In genomic region chr22:50343541-50343935, GRCh38 we compare ENCODE assay signal across 8 cellular contexts. TPM values are rescaled to one million over a fixed set of nuclear protein-coding genes. Genes with fewer than 3 reads are reported as not detected.
DNase-seq lines count a peak whose midpoint lies in the region; ATAC-seq, FAIRE-seq and TF ChIP-seq lines count a peak whose summit lies in the region.

No MANE protein-coding gene starts in this region.

- H3K36me3 ChIP-seq in HUES6 (ENCODE audit: control insufficient read depth, insufficient read depth, low read length) (peaks cover 4% of the 10 kb centered on the region; the same call in 1 of the 2 replicates), mucosa of stomach (ENCODE audit: control insufficient read depth, insufficient read depth, low read length) (no peaks in the 10 kb centered on the region)

- TF ChIP-seq POLR2A in A549 (IDR thresholded peaks at IDR 0.05; ENCODE audit: low read length) = no peak

- H3K4me3 ChIP-seq in A549 = peak overlapping the region; percentile 88
- H3K4me3 ChIP-seq in HUES6 (ENCODE audit: low read depth, low read length) = peak overlapping the region; percentile 82
- H3K4me3 ChIP-seq in mucosa of stomach (ENCODE audit: low read length) = peak overlapping the region; percentile 80

- H3K4me2 ChIP-seq in A549 = peak overlapping the region; percentile 88

- H3K27me3 ChIP-seq in HUES6 (ENCODE audit: control insufficient read depth, insufficient read depth, low read length) = no peaks in the 10 kb centered on the region
- H3K27me3 ChIP-seq in mucosa of stomach (ENCODE audit: control insufficient read depth, insufficient read depth, low read length) = no peaks in the 10 kb centered on the region

- H3K27ac ChIP-seq in A549 = peak overlapping the region; percentile 74 to 100
- 0 out of 2 replicates have a peak overlapping the region, but pooled peaks have one; percentile 29 for H3K27ac ChIP-seq in HUES6 (ENCODE audit: low read depth, low read length)

- H3K9ac ChIP-seq in HUES6 (ENCODE audit: low read length) = peak overlapping the region; percentile 76
- H3K9ac ChIP-seq in mucosa of stomach (ENCODE audit: low read length) = peak overlapping the region; percentile 87

- H3K4me3 Mint-ChIP-seq in central memory CD8-positive, alpha-beta T cell = no peak overlapping the region

- H3K27me3 Mint-ChIP-seq in central memory CD8-positive, alpha-beta T cell = no peaks in the 10 kb centered on the region

- H3K36me3 Mint-ChIP-seq in central memory CD8-positive, alpha-beta T cell (ENCODE audit: insufficient read depth) = peaks cover 1% of the 10 kb centered on the region

- POLR2A ChIA-PET in A549 (lab: Yijun Ruan, JAX) = no interaction called here

- TF ChIP-seq EP300 in A549 (IDR thresholded peaks at IDR 0.05) = no peak

- TF ChIP-seq CTCF in A549 (IDR thresholded peaks at IDR 0.05) = no peak

- no peaks in the 10 kb centered on the region for H3K4me1 Mint-ChIP-seq in central memory CD8-positive, alpha-beta T cell

- no peaks in the 10 kb centered on the region for H3K9me3 ChIP-seq in A549
- H3K9me3 ChIP-seq in HUES6 (ENCODE audit: control insufficient read depth, insufficient read depth, low read depth, low read length) = no peaks in the 10 kb centered on the region
- no peaks in the 10 kb centered on the region for H3K9me3 ChIP-seq in mucosa of stomach (ENCODE audit: control insufficient read depth, low read length)

- no CpG with 5 or more reads among the region's 9 CpGs for WGBS in A549 (ENCODE audit: missing lambda C conversion rate)

- TF ChIP-seq RAD21 in A549 (conservative IDR thresholded peaks at IDR 0.05 in 1 of 2, IDR thresholded peaks at IDR 0.05 in 1 of 2) = no peak

- no peaks in the 10 kb centered on the region for H3K4me1 ChIP-seq in A549
- no peaks in the 10 kb centered on the region for H3K4me1 ChIP-seq in HUES6 (ENCODE audit: control insufficient read depth, insufficient read depth, low read length)
- H3K4me1 ChIP-seq in mucosa of stomach (ENCODE audit: control insufficient read depth, insufficient read depth, low read length) = peaks cover 8% of the 10 kb centered on the region

- no peaks in the 10 kb centered on the region for H3K9me3 Mint-ChIP-seq in central memory CD8-positive, alpha-beta T cell

- FAIRE-seq in A549 (lab: Jason Lieb, UNC) = no peak

- ATAC-seq in A549 (no peak), GM18868 (IDR thresholded peaks at IDR 0.05; ENCODE audit: unreplicated experiment) (no peak)
- peak; percentile 4 for ATAC-seq in central memory CD8-positive, alpha-beta T cell (replicated peaks; ENCODE audit: extremely low read depth, poor library complexity, severe bottlenecking)

- CTCF ChIA-PET in A549 (lab: Yijun Ruan, JAX) = interaction anchor here (0.6 kb wide), 1 partner anchor 25 kb away, joined by 3 read pairs; no protein-coding TSS in a partner anchor

- H3K27ac Mint-ChIP-seq in central memory CD8-positive, alpha-beta T cell (ENCODE audit: low read depth) = no peak overlapping the region

- DNase-seq in A549 (ENCODE audit: low read depth in 1 of 2, low spot score in 1 of 2) = no peak
- no peak for DNase-seq in central memory CD8-positive, alpha-beta T cell (ENCODE audit: low spot score in 2 of 2)
- no peak for DNase-seq in anterior cingulate cortex (lab: John Stamatoyannopoulos, UW)
- DNase-seq in inferior parietal cortex (ENCODE audit: extremely low spot score) = no peak
- no peak for DNase-seq in iPS-NIHi11 (ENCODE audit: low spot score)

TF ChIP-seq in A549, 52 proteins besides CTCF, POLR2A, EP300 and RAD21:
- no peak for TF ChIP-seq MAX (IDR thresholded peaks at IDR 0.05)
- TF ChIP-seq HMGXB4 (CRISPR knock-in tag; IDR thresholded peaks at IDR 0.05; ENCODE audit: borderline replicate concordance) = no peak
- no peak for TF ChIP-seq ZNF302 (CRISPR knock-in tag; IDR thresholded peaks at IDR 0.05)
- TF ChIP-seq EHMT2 (IDR thresholded peaks at IDR 0.05; ENCODE audit: low read depth) = no peak
- TF ChIP-seq TFCP2L1 (CRISPR knock-in tag; IDR thresholded peaks at IDR 0.05) = no peak
- no peak for TF ChIP-seq NFE2L2 (conservative IDR thresholded peaks at IDR 0.05; ENCODE audit: low read length)
- TF ChIP-seq EHF (CRISPR knock-in tag; IDR thresholded peaks at IDR 0.05) = no peak
- TF ChIP-seq JUNB (IDR thresholded peaks at IDR 0.05) = no peak
- no peak for TF ChIP-seq SREBF2 (IDR thresholded peaks at IDR 0.05)
- TF ChIP-seq BHLHE40 (IDR thresholded peaks at IDR 0.05; ENCODE audit: low read depth, low read length) = no peak
- TF ChIP-seq BCL3 (IDR thresholded peaks at IDR 0.05) = no peak
- TF ChIP-seq MYC (IDR thresholded peaks at IDR 0.05; ENCODE audit: borderline replicate concordance, low read length) = no peak
- TF ChIP-seq RNF2 (IDR thresholded peaks at IDR 0.05; ENCODE audit: borderline replicate concordance, low read depth) = no peak
TF ChIP-seq in A549: peak in this region for 0.

RNA-seq across cellular contexts. Expression of gene PPP6R2, which starts 0.4 kb away (rescaled TPM):
- polyA plus RNA-seq in A549 (2011; rRNA removed) (9.5 and 9.6 TPM in 2 replicates), A549 (2017; fragmentation: RNase III; extraction: RNeasy Plus Mini Kit Qiagen cat#74134 plus additional on column Dnase treatment) (13.2 to 15.1 TPM (median 14.7 TPM) in 3 replicates)
- 10.9 and 13.1 TPM in 2 replicates for polyA plus RNA-seq in A549 (2012; cell fraction: cytosol; rRNA removed)
- 54.7 and 59.5 TPM in 2 replicates for polyA plus RNA-seq in A549 (2012; cell fraction: nucleus; rRNA removed)
- polyA minus RNA-seq in A549 (2011; rRNA and poly(A)+ RNA removed) = 12.9 and 13.4 TPM in 2 replicates

RNA-seq across cellular contexts. Expression of gene DENND6B, which starts 16.7 kb away (rescaled TPM):
- polyA plus RNA-seq in A549 (2011; rRNA removed) = 1.6 and 1.7 TPM in 2 replicates
- 1.3 and 2.1 TPM in 2 replicates for polyA plus RNA-seq in A549 (2012; cell fraction: cytosol; rRNA removed)
- 13.3 and 14.5 TPM in 2 replicates for polyA plus RNA-seq in A549 (2012; cell fraction: nucleus; rRNA removed)
- polyA plus RNA-seq in A549 (2017; fragmentation: RNase III; extraction: RNeasy Plus Mini Kit Qiagen cat#74134 plus additional on column Dnase treatment) = 1.7 to 2.3 TPM (median 1.9 TPM) in 3 replicates
- 1.0 and 1.4 TPM in 2 replicates for polyA minus RNA-seq in A549 (2011; rRNA and poly(A)+ RNA removed)

RNA-seq across cellular contexts. Expression of gene PLXNB2, which starts 36.1 kb away (rescaled TPM):
- 24.6 and 32.4 TPM in 2 replicates for polyA plus RNA-seq in A549 (2011; rRNA removed)
- 42.6 and 58.7 TPM in 2 replicates for polyA plus RNA-seq in A549 (2012; cell fraction: cytosol; rRNA removed)
- 186 and 235 TPM in 2 replicates for polyA plus RNA-seq in A549 (2012; cell fraction: nucleus; rRNA removed)
- 64.4 to 67.2 TPM (median 65.0 TPM) in 3 replicates for polyA plus RNA-seq in A549 (2017; fragmentation: RNase III; extraction: RNeasy Plus Mini Kit Qiagen cat#74134 plus additional on column Dnase treatment)
- polyA minus RNA-seq in A549 (2011; rRNA and poly(A)+ RNA removed) = 52.7 and 56.9 TPM in 2 replicates
